Comparison of ENCODE assay signal across 8 cellular contexts in genomic region chr1:94335950-94336349, GRCh38.
A peak's percentile ranks its signal among the peaks of the same experiment; 100 is the strongest.
DNase-seq lines count a peak whose midpoint lies in the region; ATAC-seq and TF ChIP-seq lines count a peak whose summit lies in the region.

No MANE protein-coding gene starts in this region.

- H3K9me2 ChIP-seq in SU-DHL-6 (replicated peaks; ENCODE audit: insufficient read depth, low read length) = no peaks in the 10 kb centered on the region

- H3K79me2 ChIP-seq in SU-DHL-6 (ENCODE audit: insufficient read depth, low read length) = no peaks in the 10 kb centered on the region

- H3K27ac Mint-ChIP-seq in naive thymus-derived CD8-positive, alpha-beta T cell = no peak overlapping the region

- H2AFZ ChIP-seq in SU-DHL-6 (ENCODE audit: low read depth, low read length, severe bottlenecking) = no peak overlapping the region

- no peak overlapping the region for H3K9ac ChIP-seq in SU-DHL-6 (ENCODE audit: low read length)

- H3K36me3 ChIP-seq in SU-DHL-6 (ENCODE audit: low read length) = no peaks in the 10 kb centered on the region

- H3K9me3 ChIP-seq in SU-DHL-6 (ENCODE audit: insufficient read depth, low read length) = no peaks in the 10 kb centered on the region

- peak; percentile 21 for TF ChIP-seq CTCF in SU-DHL-6 (IDR thresholded peaks at IDR 0.05; ENCODE audit: insufficient read depth, low read length, poor library complexity, severe bottlenecking)

- H3K9me3 Mint-ChIP-seq in naive thymus-derived CD8-positive, alpha-beta T cell = no peaks in the 10 kb centered on the region

- POLR2A ChIA-PET in naive thymus-derived CD8-positive, alpha-beta T cell (lab: Charles Lee) = no interaction called here

- H3K4me3 ChIP-seq in SU-DHL-6 (ENCODE audit: insufficient read depth, low read length, poor library complexity, severe bottlenecking) = no peak overlapping the region

- no peaks in the 10 kb centered on the region for H3K36me3 Mint-ChIP-seq in naive thymus-derived CD8-positive, alpha-beta T cell

- H3F3A ChIP-seq in SU-DHL-6 (ENCODE audit: insufficient read depth) = no peaks in the 10 kb centered on the region

- H3K4me1 Mint-ChIP-seq in naive thymus-derived CD8-positive, alpha-beta T cell = peaks cover 0 to 2% (median 0%) of the 10 kb centered on the region in 4 donors

- no peaks in the 10 kb centered on the region for H3K27me3 ChIP-seq in SU-DHL-6 (ENCODE audit: low read length)

- no peak overlapping the region for H3K4me3 Mint-ChIP-seq in naive thymus-derived CD8-positive, alpha-beta T cell

- H4K20me1 ChIP-seq in SU-DHL-6 (ENCODE audit: low read depth, low read length) = no peaks in the 10 kb centered on the region

- H3K27me3 Mint-ChIP-seq in naive thymus-derived CD8-positive, alpha-beta T cell = peaks cover 3 to 19% (median 6%) of the 10 kb centered on the region in 5 donors

- ATAC-seq in GM18868 (IDR thresholded peaks at IDR 0.05; ENCODE audit: unreplicated experiment) (peak; percentile 29), HG03521 (IDR thresholded peaks at IDR 0.05; ENCODE audit: unreplicated experiment) (no peak), GM21737 (IDR thresholded peaks at IDR 0.05; ENCODE audit: unreplicated experiment) (no peak)
- no peak for ATAC-seq in naive thymus-derived CD8-positive, alpha-beta T cell

- H3K4me2 ChIP-seq in SU-DHL-6 (ENCODE audit: low read depth, low read length, poor library complexity, severe bottlenecking) = no peak overlapping the region

- H3K27ac ChIP-seq in SU-DHL-6 (ENCODE audit: low read depth, low read length) = no peak overlapping the region

- peak; percentile 38 for DNase-seq in CMK (ENCODE audit: low read depth)
- peak; percentile 7 for DNase-seq in NCI-H1105 (lab: John Stamatoyannopoulos, UW)
- peak; percentile 86 for DNase-seq in fibroblast of gingiva (ENCODE audit: low read depth)
- peak in 6 of 10 donors; percentile 3 to 20 (median 16) for DNase-seq in naive thymus-derived CD8-positive, alpha-beta T cell

Comparison
In these comparisons a context has a peak if more than half of its experiments do, and no peak if none do; other contexts are left out.
1. DNase-seq: peak in every context shown above with its lines; median percentile 86 in fibroblast of gingiva; 38 in CMK; 16 in naive thymus-derived CD8-positive, alpha-beta T cell; 7 in NCI-H1105.